In the genomic region with DNA sequence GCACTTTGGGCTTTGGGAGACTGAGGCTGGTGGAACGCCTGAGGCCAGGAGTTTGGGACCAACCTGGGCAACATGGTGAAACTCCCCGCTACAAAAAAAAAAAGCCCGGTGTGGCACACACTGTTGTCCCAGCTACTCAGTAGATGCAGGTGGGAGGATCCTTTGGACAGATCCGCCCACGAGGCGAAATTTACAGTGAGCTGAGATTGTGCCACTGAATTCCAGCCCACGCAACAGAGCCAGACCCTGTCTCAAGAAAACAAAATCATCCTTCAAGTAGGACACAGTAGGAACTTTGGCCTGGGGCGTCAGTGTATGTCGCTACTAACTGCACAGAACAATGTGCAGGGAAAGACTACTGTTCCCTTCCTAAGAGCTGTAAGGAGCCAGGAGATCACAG, we compare ENCODE assay signal across 27 cellular contexts. TPM values are rescaled to one million over a fixed set of nuclear protein-coding genes. Genes with fewer than 3 reads are reported as not detected.
DNase-seq lines count a peak whose midpoint lies in the region; ATAC-seq and TF ChIP-seq lines count a peak whose summit lies in the region.
"Had no signal": no experiment of that assay in that cellular context is flagged by ENCODE, and none has a peak within 500 bp of the region (broad histone marks: within the 10 kb centered on the region; RNA-seq: fewer than 3 reads in every experiment).

No MANE protein-coding gene starts in this region.

- no peaks in the 10 kb centered on the region for H3K9me2 ChIP-seq in GM23338 (ENCODE audit: insufficient read depth)

- no peak overlapping the region for H2AFZ ChIP-seq in GM23338

- peaks cover 54% of the 10 kb centered on the region for H4K20me1 ChIP-seq in GM23338 (replicated peaks; ENCODE audit: insufficient read depth)

- DNase-seq in CD4-positive, alpha-beta T cell, result no peak
- DNase-seq in GM23338 (ENCODE audit: low spot score), result no peak
- peak; percentile 28 for DNase-seq in occipital lobe (lab: John Stamatoyannopoulos, UW)
- no peak for DNase-seq in CD14-positive monocyte (ENCODE audit: low spot score)
- DNase-seq in GF-D8 (lab: John Stamatoyannopoulos, UW), result no peak
- DNase-seq in upper lobe of left lung, result no peak
- DNase-seq: activated CD4-positive, alpha-beta T cell treated with anti-CD3 and anti-CD28 coated beads, Interleukin-2, amount 50 U/mL, for 1 hour; adrenal gland; brain microvascular endothelial cell; CD8-positive, alpha-beta T cell; H9; left ventricle myocardium superior; NCI-H1105 treated with DMSO at 0.1 percent for 48 hours; NCI-H2029 treated with DMSO at 0.1 percent for 48 hours; NCI-H2227 treated with DMSO at 0.1 percent for 48 hours; NCI-H526 treated with DMSO at 0.1 percent for 48 hours; nucleus accumbens; retina; SHP77 treated with DMSO at 0.1 percent for 48 hours; stimulated activated CD8-positive, alpha-beta memory T cell treated with anti-CD3 and anti-CD28 coated beads, Interleukin-4, amount 100 ng/mL, for 48 hours; T-helper 9 cell; upper lobe of right lung; WERI-Rb-1 had no signal

- no peaks in the 10 kb centered on the region for H3K27me3 Mint-ChIP-seq in CD4-positive, alpha-beta T cell
- H3K27me3 Mint-ChIP-seq in GM23338 (ENCODE audit: insufficient read depth, low read depth, poor library complexity) (peaks cover 50% of the 10 kb centered on the region), CD14-positive monocyte (ENCODE audit: low read depth in 3 of 3) (no peaks in the 10 kb centered on the region)
- H3K27me3 Mint-ChIP-seq: activated T-helper 17 cell treated with anti-CD3 and anti-CD28 coated beads, Interleukin-2, amount 50 U/mL, for 72 hours had no signal

- no peaks in the 10 kb centered on the region for H3K9me3 Mint-ChIP-seq in CD4-positive, alpha-beta T cell
- H3K9me3 Mint-ChIP-seq in GM23338, result no peaks in the 10 kb centered on the region; the same call in 1 of the 3 replicates
- peaks cover 0 to 2% (median 0%) of the 10 kb centered on the region in 7 donors for H3K9me3 Mint-ChIP-seq in CD14-positive monocyte
- H3K9me3 Mint-ChIP-seq: activated T-helper 17 cell treated with anti-CD3 and anti-CD28 coated beads, Interleukin-2, amount 50 U/mL, for 72 hours; CD8-positive, alpha-beta T cell; H9 had no signal

- peaks cover 37% of the 10 kb centered on the region for H3K79me2 ChIP-seq in GM23338 (replicated peaks; ENCODE audit: insufficient read depth)

- peaks cover 24% of the 10 kb centered on the region for H3K4me1 ChIP-seq in GM23338 (ENCODE audit: insufficient read depth)
- peaks cover 15 to 24% (median 22%) of the 10 kb centered on the region in 4 donors for H3K4me1 ChIP-seq in upper lobe of left lung

- no peaks in the 10 kb centered on the region for H3K27me3 ChIP-seq in CD4-positive, alpha-beta T cell (ENCODE audit: control insufficient read depth, insufficient read depth, low read length)
- H3K27me3 ChIP-seq in GM23338 (ENCODE audit: insufficient read depth) (no peaks in the 10 kb centered on the region), upper lobe of left lung (no peaks in the 10 kb centered on the region)
- H3K27me3 ChIP-seq: adrenal gland, brain microvascular endothelial cell, upper lobe of right lung had no signal

- CTCF ChIA-PET in CD4-positive, alpha-beta T cell (lab: Charles Lee), result interaction anchor here (2.0 kb wide), 1 partner anchor 9 kb away, joined by 6 read pairs; no protein-coding TSS in a partner anchor

- no peak for ATAC-seq in CD4-positive, alpha-beta T cell (ENCODE audit: poor library complexity)
- ATAC-seq in GM23338 (no peak), upper lobe of left lung (ENCODE audit: low FRiP score in 2 of 2) (no peak)
- ATAC-seq: activated T-helper 17 cell treated with anti-CD3 and anti-CD28 coated beads, Interleukin-2, amount 50 U/mL, for 72 hours; CD8-positive, alpha-beta T cell; left ventricle myocardium superior; upper lobe of right lung had no signal

- peak overlapping the region; percentile 49 for H3K4me3 Mint-ChIP-seq in CD4-positive, alpha-beta T cell
- H3K4me3 Mint-ChIP-seq in GM23338 (no peak overlapping the region), CD14-positive monocyte (no peak overlapping the region)
- H3K4me3 Mint-ChIP-seq: activated T-helper 17 cell treated with anti-CD3 and anti-CD28 coated beads, Interleukin-2, amount 50 U/mL, for 72 hours; CD8-positive, alpha-beta T cell had no signal

- H3K27ac Mint-ChIP-seq in CD4-positive, alpha-beta T cell, result peak overlapping the region; percentile 70
- H3K27ac Mint-ChIP-seq in GM23338, result peak overlapping the region; percentile 82; the same call in 1 of the 2 replicates
- H3K27ac Mint-ChIP-seq in CD14-positive monocyte, result no peak overlapping the region
- H3K27ac Mint-ChIP-seq: activated T-helper 17 cell treated with anti-CD3 and anti-CD28 coated beads, Interleukin-2, amount 50 U/mL, for 72 hours; CD8-positive, alpha-beta T cell had no signal

- H3K9me3 ChIP-seq in CD4-positive, alpha-beta T cell (ENCODE audit: control insufficient read depth, low read length), result no peaks in the 10 kb centered on the region
- no peaks in the 10 kb centered on the region for H3K9me3 ChIP-seq in upper lobe of left lung
- H3K9me3 ChIP-seq: adrenal gland, upper lobe of right lung had no signal

- peaks cover 76% of the 10 kb centered on the region for H3F3A ChIP-seq in GM23338 (replicated peaks; ENCODE audit: low read depth)

- WGBS in upper lobe of left lung, 2 donors, result 87 to 89% methylated on average over 9 of the region's 9 CpGs

- POLR2A ChIA-PET in CD4-positive, alpha-beta T cell (lab: Charles Lee), result interaction anchor here (2.4 kb wide), 1 partner anchor 32 kb away, joined by 7 read pairs; the partner anchor contains the start of gene CD74

- peaks cover 52% of the 10 kb centered on the region for H3K36me3 ChIP-seq in GM23338 (ENCODE audit: insufficient read depth)
- peaks cover 36 to 64% (median 50%) of the 10 kb centered on the region in 4 donors for H3K36me3 ChIP-seq in upper lobe of left lung

- intact Hi-C loops in CD4-positive, alpha-beta T cell (cut with DNase I, micrococcal nuclease), result loop anchor here in 1 of 2 experiments (5.0 kb wide), 1 partner anchor 313 kb away; the partner anchor contains the start of gene DCTN4
- intact Hi-C loops in CD14-positive monocyte (cut with micrococcal nuclease), result loop anchor here (5.0 kb wide), 3 partner anchors 32 to 43 kb away; partner anchors contain the start of gene CD74 (in 2 of the 2)

- H3K36me3 Mint-ChIP-seq in CD4-positive, alpha-beta T cell (ENCODE audit: low read depth), result peaks cover 85% of the 10 kb centered on the region
- H3K36me3 Mint-ChIP-seq in GM23338 (ENCODE audit: low read depth) (peaks cover 68% of the 10 kb centered on the region), CD14-positive monocyte (peaks cover 65 to 70% of the 10 kb centered on the region in 2 donors)

- no peak for TF ChIP-seq EP300 in upper lobe of left lung (IDR thresholded peaks at IDR 0.05)

- no peak for TF ChIP-seq CTCF in CD4-positive, alpha-beta T cell (IDR thresholded peaks at IDR 0.05)
- TF ChIP-seq CTCF in GM23338 (conservative IDR thresholded peaks at IDR 0.05; ENCODE audit: low read depth in 2 of 2) (no peak), CD14-positive monocyte (IDR thresholded peaks at IDR 0.05) (no peak), upper lobe of left lung (IDR thresholded peaks at IDR 0.05) (no peak)

- H3K27ac ChIP-seq in CD4-positive, alpha-beta T cell (ENCODE audit: low read depth, low read length), result no peak overlapping the region
- H3K27ac ChIP-seq in GM23338 (ENCODE audit: low read depth), result peak overlapping the region; percentile 72; the same call in 1 of the 2 replicates
- peak overlapping the region; percentile 38 for H3K27ac ChIP-seq in angular gyrus (ENCODE audit: low read depth, low read length)
- H3K27ac ChIP-seq in upper lobe of left lung, result no peak overlapping the region
- H3K27ac ChIP-seq: adrenal gland, brain microvascular endothelial cell, skin epidermis, upper lobe of right lung had no signal

- no peak overlapping the region for H3K4me2 ChIP-seq in GM23338

- no peak for TF ChIP-seq POLR2A in upper lobe of left lung (IDR thresholded peaks at IDR 0.05)

- peaks cover 42% of the 10 kb centered on the region for H3K4me1 Mint-ChIP-seq in CD4-positive, alpha-beta T cell (ENCODE audit: low read depth)
- H3K4me1 Mint-ChIP-seq in GM23338 (peaks cover 48% of the 10 kb centered on the region), CD14-positive monocyte (peaks cover 18% of the 10 kb centered on the region)

- H3K4me3 ChIP-seq in GM23338, result no peak overlapping the region
- no peak overlapping the region for H3K4me3 ChIP-seq in upper lobe of left lung
- H3K4me3 ChIP-seq: adrenal gland, skin epidermis, upper lobe of right lung had no signal

TF ChIP-seq in GM23338, 12 proteins besides CTCF, POLR2A, EP300 and RAD21 (continues in another document):
- no peak for TF ChIP-seq POLR2AphosphoS5 (IDR thresholded peaks at IDR 0.05; ENCODE audit: low read depth)
- TF ChIP-seq NANOG (IDR thresholded peaks at IDR 0.05; ENCODE audit: borderline replicate concordance), result no peak
- TF ChIP-seq CREB1 (CRISPR knock-in tag; IDR thresholded peaks at IDR 0.05; ENCODE audit: low read depth), result no peak
- no peak for TF ChIP-seq JUNB (IDR thresholded peaks at IDR 0.05; ENCODE audit: unreplicated experiment)
- no peak for TF ChIP-seq ETS1 (IDR thresholded peaks at IDR 0.05)
- TF ChIP-seq ZNF114 (CRISPR knock-in tag; IDR thresholded peaks at IDR 0.05), result no peak
- no peak for TF ChIP-seq ZNF331 (CRISPR knock-in tag; IDR thresholded peaks at IDR 0.05; ENCODE audit: low read depth)

RNA-seq across cellular contexts. Expression of gene RPS14, which starts 4.8 kb away (rescaled TPM):
- total RNA-seq in CD4-positive, alpha-beta T cell, result 1,000 to 10,000 TPM; 5,224 to 5,317 TPM
- total RNA-seq in GM23338 (2014; rRNA removed; shearing (Covaris generic)), result 1,443 and 1,506 TPM in 2 replicates
- polyA plus RNA-seq in GM23338 (2016; fragmentation: Nextera tagmentation; extraction: Ambion mirVana) (2,790 and 2,911 TPM in 2 replicates), CD14-positive monocyte (1,000 to 10,000 TPM; 2,768 to 3,499 TPM)
- total RNA-seq in occipital lobe (2,126 TPM), upper lobe of left lung (1,000 to 10,000 TPM in 5 of 6 donors, 100 to 1,000 TPM in 1; 806 to 1,982 (median 1,727) TPM)

RNA-seq across cellular contexts. Expression of gene CD74, which starts 32.1 kb away (rescaled TPM):
- total RNA-seq in CD4-positive, alpha-beta T cell, result 100 to 1,000 TPM; 299 to 303 TPM
- total RNA-seq in GM23338 (2014; rRNA removed; shearing (Covaris generic)), result 49.8 and 54.8 TPM in 2 replicates
- polyA plus RNA-seq in GM23338 (2016; fragmentation: Nextera tagmentation; extraction: Ambion mirVana) (98.4 and 105 TPM in 2 replicates), CD14-positive monocyte (1,000 to 10,000 TPM; 3,498 to 4,939 TPM)
- total RNA-seq in occipital lobe (4.1 TPM), upper lobe of left lung (1,000 to 10,000 TPM in 5 of 6 donors, 100 to 1,000 TPM in 1; 957 to 4,783 (median 3,180) TPM)
- total RNA-seq: MCF 10A had no signal

Comparison
In these comparisons a context has a peak if more than half of its experiments do, and no peak if none do; other contexts are left out.
1. H3K27ac ChIP-seq: peak in GM23338 (single experiment) and angular gyrus (single experiment); none in CD4-positive, alpha-beta T cell (single experiment) and upper lobe of left lung (0 of 4).
2. H3K27ac Mint-ChIP-seq: peak in CD4-positive, alpha-beta T cell (single experiment) and GM23338 (single experiment); none in CD14-positive monocyte (0 of 7).
3. RNA of gene CD74, which starts 32.1 kb away (total RNA-seq): 957 to 4,783 TPM in upper lobe of left lung, 299 to 303 TPM in CD4-positive, alpha-beta T cell and 49.8 to 54.8 TPM in GM23338; 4.1 TPM in occipital lobe (single experiment); every median in the first group is over 10 times any median in the second.